In the genomic region with DNA sequence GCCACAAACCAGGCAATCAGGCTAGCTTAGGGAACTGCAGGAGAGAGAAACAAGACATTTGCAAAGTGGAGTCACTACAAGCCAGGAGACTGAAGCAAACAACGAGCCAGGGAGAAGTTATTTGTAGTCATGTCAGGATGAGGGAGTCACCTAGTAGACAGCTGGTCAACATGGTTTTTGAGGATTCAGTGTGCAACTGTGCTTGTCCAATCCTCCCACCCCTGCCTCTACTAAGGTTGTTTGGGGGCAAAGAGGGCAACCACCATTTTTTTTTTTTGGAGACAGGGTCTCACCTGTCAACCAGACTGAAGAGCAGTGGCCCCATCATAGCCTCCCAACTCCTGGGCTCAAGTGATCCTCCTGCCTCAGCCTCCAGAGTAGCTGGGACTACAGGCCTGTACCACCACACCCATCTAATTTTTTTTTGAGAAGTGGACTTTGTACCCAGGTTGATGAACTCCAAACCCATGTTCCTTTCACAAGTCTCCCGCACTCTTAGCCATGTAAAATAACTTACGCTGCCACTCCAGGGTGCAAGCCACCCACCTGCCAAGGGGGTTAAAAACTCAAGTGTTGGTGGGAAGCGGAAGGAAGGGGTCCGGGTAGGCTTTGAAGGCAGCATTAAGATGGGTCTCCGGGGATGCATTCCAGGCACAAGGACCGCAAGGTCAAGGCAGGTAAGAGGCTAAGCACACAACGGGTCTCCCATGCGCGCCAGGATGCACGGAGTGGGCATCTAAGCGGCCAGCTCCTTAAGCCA, we compare ENCODE assay signal across 8 cellular contexts. TPM values are rescaled to one million over a fixed set of nuclear protein-coding genes. Genes with fewer than 3 reads are reported as not detected.
DNase-seq lines count a peak whose midpoint lies in the region; ATAC-seq and TF ChIP-seq lines count a peak whose summit lies in the region.

No MANE protein-coding gene starts in this region.

- CTCF ChIA-PET in activated CD8-positive, alpha-beta memory T cell treated with anti-CD3 and anti-CD28 coated beads, Interleukin-2, amount 10 ng/mL, durations not matched to agents 7 days and 5 days (lab: Charles Lee): interaction anchor here (0.6 to 3.3 kb wide), 8 partner anchors 8 to 281 kb away, joined by 3 to 32 read pairs (median 8); partner anchors contain the start of genes NR6A1, OLFML2A and WDR38

- peak overlapping the region; percentile 54 to 86 for H3K9ac ChIP-seq in liver (ENCODE audit: low read depth in 1 of 2, low read length in 2 of 2)

- no peaks in the 10 kb centered on the region for H3K27me3 ChIP-seq in adrenal gland
- no peaks in the 10 kb centered on the region for H3K27me3 ChIP-seq in liver (ENCODE audit: control insufficient read depth in 4 of 4, insufficient read depth in 4 of 4, low read length in 3 of 4)
- H3K27me3 ChIP-seq in thoracic aorta (replicated peaks; ENCODE audit: insufficient read depth): no peaks in the 10 kb centered on the region

- peaks cover 15 to 36% of the 10 kb centered on the region in 2 donors for H3K4me1 ChIP-seq in adrenal gland (replicated peaks in 1 of 2)
- H3K4me1 ChIP-seq in liver (ENCODE audit: control insufficient read depth in 4 of 4, insufficient read depth in 4 of 4, low read length in 3 of 4): peaks cover 0 to 21% (median 13%) of the 10 kb centered on the region in 4 donors
- peaks cover 14 to 20% of the 10 kb centered on the region in 2 donors for H3K4me1 ChIP-seq in thoracic aorta (ENCODE audit: control insufficient read depth in 1 of 2, low read depth in 2 of 2)

- H3K9me3 ChIP-seq in adrenal gland (replicated peaks in 1 of 3) (no peaks in the 10 kb centered on the region), liver (ENCODE audit: control insufficient read depth in 4 of 4, low read length in 3 of 4) (no peaks in the 10 kb centered on the region), thoracic aorta (no peaks in the 10 kb centered on the region)

- H3K27ac Mint-ChIP-seq in activated CD8-positive, alpha-beta memory T cell treated with anti-CD3 and anti-CD28 coated beads, Interleukin-2, amount 10 ng/mL, durations not matched to agents 7 days and 5 days: peak overlapping the region; percentile 85

- DNase-seq in activated CD8-positive, alpha-beta memory T cell treated with anti-CD3 and anti-CD28 coated beads, Interleukin-2, amount 10 ng/mL, durations not matched to agents 7 days and 5 days: no peak
- DNase-seq in activated CD8-positive, alpha-beta memory T cell treated with anti-CD3 and anti-CD28 coated beads, Interleukin-2, amount 50 U/mL, for 48 hours: no peak
- DNase-seq in adrenal gland (no peak), thoracic aorta (ENCODE audit: low spot score) (no peak), head of caudate nucleus (no peak)

- no peak for TF ChIP-seq POLR2A in adrenal gland (IDR thresholded peaks at IDR 0.05)

- ATAC-seq in activated CD8-positive, alpha-beta memory T cell treated with anti-CD3 and anti-CD28 coated beads, Interleukin-2, amount 10 ng/mL, durations not matched to agents 7 days and 5 days: no peak
- no peak for ATAC-seq in thoracic aorta (ENCODE audit: insufficient number of reproducible peaks, low FRiP score, low read depth)
- ATAC-seq in GM19023 (IDR thresholded peaks at IDR 0.05; ENCODE audit: unreplicated experiment): no peak
- ATAC-seq in HG03457 (IDR thresholded peaks at IDR 0.05; ENCODE audit: unreplicated experiment): no peak

- H3K9me3 Mint-ChIP-seq in activated CD8-positive, alpha-beta memory T cell treated with anti-CD3 and anti-CD28 coated beads, Interleukin-2, amount 10 ng/mL, durations not matched to agents 7 days and 5 days (ENCODE audit: low read depth): no peaks in the 10 kb centered on the region

- no peaks in the 10 kb centered on the region for H3K27me3 Mint-ChIP-seq in activated CD8-positive, alpha-beta memory T cell treated with anti-CD3 and anti-CD28 coated beads, Interleukin-2, amount 10 ng/mL, durations not matched to agents 7 days and 5 days

- intact Hi-C loops in adrenal gland (cut with DNase I): loop anchor here in 1 of 2 donors (10.0 kb wide), 1 partner anchor 284 kb away; the partner anchor contains the start of gene SCAI
- intact Hi-C loops in head of caudate nucleus (cut with DNase I): no loop called here

- peaks cover 0 to 38% of the 10 kb centered on the region in 2 donors for H3K36me3 ChIP-seq in adrenal gland (replicated peaks in 1 of 2)
- peaks cover 15 to 40% (median 25%) of the 10 kb centered on the region in 4 donors for H3K36me3 ChIP-seq in liver (ENCODE audit: control insufficient read depth in 4 of 4, insufficient read depth in 3 of 4, low read depth in 1 of 4, low read length in 3 of 4)
- peaks cover 35% of the 10 kb centered on the region for H3K36me3 ChIP-seq in thoracic aorta

- H3K4me3 ChIP-seq in adrenal gland (peak overlapping the region in 3 of 4 donors; percentile 37 to 94 (median 81)), liver (ENCODE audit: low read depth in 1 of 3, low read length in 3 of 3) (peak overlapping the region; percentile 54 to 91 (median 87)), thoracic aorta (peak overlapping the region; percentile 77)

- no peak for TF ChIP-seq RAD21 in liver (IDR thresholded peaks at IDR 0.05)

- H3K4me3 Mint-ChIP-seq in activated CD8-positive, alpha-beta memory T cell treated with anti-CD3 and anti-CD28 coated beads, Interleukin-2, amount 10 ng/mL, durations not matched to agents 7 days and 5 days: peak overlapping the region; percentile 81

- H3K36me3 Mint-ChIP-seq in activated CD8-positive, alpha-beta memory T cell treated with anti-CD3 and anti-CD28 coated beads, Interleukin-2, amount 10 ng/mL, durations not matched to agents 7 days and 5 days: peaks cover 42% of the 10 kb centered on the region

- H3K27ac ChIP-seq in adrenal gland (peak overlapping the region in 3 of 5 donors; percentile 92 to 93 (median 93)), liver (ENCODE audit: low read depth in 1 of 2, low read length in 2 of 2) (peak overlapping the region; percentile 91 to 96), thoracic aorta (peak overlapping the region; percentile 90 to 91)

- peaks cover 41% of the 10 kb centered on the region for H3K4me1 Mint-ChIP-seq in activated CD8-positive, alpha-beta memory T cell treated with anti-CD3 and anti-CD28 coated beads, Interleukin-2, amount 10 ng/mL, durations not matched to agents 7 days and 5 days

- TF ChIP-seq CTCF in adrenal gland (IDR thresholded peaks at IDR 0.05) (no peak), liver (IDR thresholded peaks at IDR 0.05; ENCODE audit: low read depth, low read length, missing input control) (no peak), thoracic aorta (IDR thresholded peaks at IDR 0.05) (no peak)

- 12 to 24% (median 13%) methylated on average over 9 to 12 of the region's 12 CpGs for WGBS in adrenal gland, 4 donors
- WGBS in liver: 12% methylated on average over 12 of the region's 12 CpGs

TF ChIP-seq in liver, 16 proteins besides CTCF, POLR2A, EP300 and RAD21:
- TF ChIP-seq HNF4G (IDR thresholded peaks at IDR 0.05) (peak; percentile 37), ATF3 (IDR thresholded peaks at IDR 0.05) (no peak), RXRA (IDR thresholded peaks at IDR 0.05) (peak in 1 of 2 donors; percentile 68), TAF1 (conservative IDR thresholded peaks at IDR 0.05) (no peak), HNF4A (conservative IDR thresholded peaks at IDR 0.05) (peak; percentile 64 to 81)
- TF ChIP-seq, protein P1, sequence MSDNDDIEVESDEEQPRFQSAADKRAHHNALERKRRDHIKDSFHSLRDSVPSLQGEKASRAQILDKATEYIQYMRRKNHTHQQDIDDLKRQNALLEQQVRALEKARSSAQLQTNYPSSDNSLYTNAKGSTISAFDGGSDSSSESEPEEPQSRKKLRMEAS (IDR thresholded peaks at IDR 0.05): no peak

RNA-seq across cellular contexts. Expression of gene RPL35, which starts 1.0 kb away (rescaled TPM):
- total RNA-seq in activated CD8-positive, alpha-beta memory T cell treated with anti-CD3 and anti-CD28 coated beads, Interleukin-2, amount 10 ng/mL, durations not matched to agents 7 days and 5 days: 1,000 to 10,000 TPM; 1,421 to 1,557 TPM
- 1,000 to 10,000 TPM in 7 of 8 donors, 100 to 1,000 TPM in 1; 884 to 1,836 (median 1,225) TPM for total RNA-seq in adrenal gland
- polyA plus RNA-seq in adrenal gland: 1,000 to 10,000 TPM; 1,560 to 4,952 (median 4,757) TPM
- total RNA-seq in liver: 100 to 1,000 TPM; 623 to 747 TPM
- polyA plus RNA-seq in liver: 1,000 to 10,000 TPM in 1 of 2 donors, 100 to 1,000 TPM in 1; 659 to 1,101 TPM
- 1,000 to 10,000 TPM; 1,079 to 1,187 TPM for total RNA-seq in thoracic aorta

RNA-seq across cellular contexts. Expression of gene ARPC5L, which starts 1.2 kb away (rescaled TPM):
- total RNA-seq in activated CD8-positive, alpha-beta memory T cell treated with anti-CD3 and anti-CD28 coated beads, Interleukin-2, amount 10 ng/mL, durations not matched to agents 7 days and 5 days: 10 to 100 TPM; 79.1 to 90.6 TPM
- total RNA-seq in adrenal gland (10 to 100 TPM; 20.7 to 86.8 (median 37.6) TPM), liver (10 to 100 TPM in 1 of 2 donors, 1 to 10 TPM in 1; 9.3 to 10.6 TPM), thoracic aorta (10 to 100 TPM; 14.1 to 22.8 TPM)
- polyA plus RNA-seq in adrenal gland (10 to 100 TPM; 35.9 to 97.6 (median 38.4) TPM), liver (10 to 100 TPM; 25.0 to 31.2 TPM)

RNA-seq across cellular contexts. Expression of gene WDR38, which starts 7.5 kb away (rescaled TPM):
- not detected for total RNA-seq in activated CD8-positive, alpha-beta memory T cell treated with anti-CD3 and anti-CD28 coated beads, Interleukin-2, amount 10 ng/mL, durations not matched to agents 7 days and 5 days
- total RNA-seq in adrenal gland (not detected), liver (not detected), thoracic aorta (not detected)
- polyA plus RNA-seq in adrenal gland (under 1 TPM in 1 of 3 donors, not detected in 2; 0.16 TPM), liver (not detected)
